Comparison of ENCODE assay signal across 8 cellular contexts in the genomic region with DNA sequence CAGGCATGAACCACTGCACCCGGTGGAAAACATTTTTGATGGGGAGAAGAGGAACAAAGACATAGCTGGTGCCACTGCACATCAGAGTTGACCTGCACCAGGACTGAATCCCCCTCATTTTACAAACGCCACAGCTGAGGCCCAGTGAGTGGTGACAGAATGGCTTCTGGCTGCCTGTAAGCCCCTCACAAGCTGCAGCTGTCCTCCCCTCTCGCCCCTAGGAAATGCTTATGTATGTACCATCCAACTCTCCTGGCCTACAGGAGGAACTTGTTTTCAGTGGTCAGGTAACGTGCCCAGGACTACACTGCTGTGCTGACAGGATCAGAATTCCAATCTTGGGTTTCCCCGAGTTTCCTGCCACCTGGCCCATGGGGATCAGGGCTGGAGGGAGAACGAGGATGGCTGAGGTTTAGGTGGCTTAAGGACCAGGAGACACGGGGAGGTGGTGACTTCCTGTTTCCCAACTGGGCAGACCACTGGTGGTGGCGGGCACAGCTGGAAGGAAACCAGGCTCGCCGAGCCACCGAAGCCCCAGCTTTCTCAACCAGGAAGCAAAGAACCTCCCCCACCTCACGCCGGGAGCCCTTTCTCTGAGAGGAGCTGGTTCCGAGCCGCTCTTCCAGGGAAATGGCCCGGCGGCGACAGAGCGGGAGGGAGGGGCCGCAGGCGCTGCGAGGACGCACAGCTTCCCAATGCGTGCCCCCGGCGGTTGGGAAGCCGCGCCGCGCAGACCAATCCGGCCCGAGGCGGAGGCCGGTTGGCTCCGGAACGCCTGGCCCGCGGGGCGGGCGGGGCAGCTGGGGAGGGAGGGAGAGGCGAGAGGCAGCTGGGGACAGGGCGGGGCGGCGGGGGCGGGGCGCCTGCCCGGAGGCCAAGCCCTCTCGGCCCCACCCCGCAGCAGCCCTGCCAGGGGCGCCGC. TPM values are rescaled to one million over a fixed set of nuclear protein-coding genes. Genes with fewer than 3 reads are reported as not detected.
DNase-seq lines count a peak whose midpoint lies in the region; FAIRE-seq and TF ChIP-seq lines count a peak whose summit lies in the region.

No MANE protein-coding gene starts in this region.

- H3K27me3 ChIP-seq in left ventricle myocardium inferior (ENCODE audit: low read depth), result no peaks in the 10 kb centered on the region

- no peaks in the 10 kb centered on the region for H3K9me3 ChIP-seq in left ventricle myocardium inferior (replicated peaks)

- peaks cover 15% of the 10 kb centered on the region for H3K4me1 ChIP-seq in left ventricle myocardium inferior

- FAIRE-seq in urothelium cell line (lab: Jason Lieb, UNC), result no peak

- TF ChIP-seq CTCF in left ventricle myocardium inferior (IDR thresholded peaks at IDR 0.05; ENCODE audit: borderline replicate concordance), result no peak

- peaks cover 3% of the 10 kb centered on the region for H3K36me3 ChIP-seq in left ventricle myocardium inferior

- intact Hi-C loops in left ventricle myocardium inferior (cut with micrococcal nuclease), result no loop called here
- intact Hi-C loops in posterior vena cava (cut with DNase I), result no loop called here

- H3K4me3 ChIP-seq in left ventricle myocardium inferior, result peak overlapping the region; percentile 82

- DNase-seq in GM04503 (ENCODE audit: low read depth) (peak; percentile 64), HCEC 1CT (peak; percentile 87), MV-4-11 (lab: John Stamatoyannopoulos, UW) (peak; percentile 91), SK-N-DZ (ENCODE audit: low spot score) (peak; percentile 91), amniotic stem cell (lab: John Stamatoyannopoulos, UW) (peak; percentile 74), left ventricle myocardium inferior (peak; percentile 94), posterior vena cava (ENCODE audit: low spot score) (peak; percentile 98), urothelium cell line (ENCODE audit: low spot score) (peak; percentile 99)

- H3K27ac ChIP-seq in left ventricle myocardium inferior (replicated peaks), result peak overlapping the region; percentile 93

RNA-seq across cellular contexts. Expression of a gene that starts 1.0 kb away (rescaled TPM):
- 34.8 and 35.5 TPM in 2 replicates for polyA plus RNA-seq in SK-N-DZ (2014; cell fraction: cytosol; rRNA removed)
- 64.6 and 71.5 TPM in 2 replicates for polyA plus RNA-seq in SK-N-DZ (2014; cell fraction: nucleus; rRNA removed)
- 13.5 TPM for total RNA-seq in left ventricle myocardium inferior
- 10 to 100 TPM; 15.0 to 16.9 TPM for total RNA-seq in posterior vena cava

RNA-seq across cellular contexts. Expression of a gene that starts 12.6 kb away (rescaled TPM):
- 25.7 and 35.1 TPM in 2 replicates for polyA plus RNA-seq in SK-N-DZ (2014; cell fraction: cytosol; rRNA removed)
- 57.7 and 67.7 TPM in 2 replicates for polyA plus RNA-seq in SK-N-DZ (2014; cell fraction: nucleus; rRNA removed)
- 5.1 TPM for total RNA-seq in left ventricle myocardium inferior
- 1 to 10 TPM; 7.9 to 9.1 TPM for total RNA-seq in posterior vena cava

Comparison
In these comparisons a context has a peak if more than half of its experiments do, and no peak if none do; other contexts are left out.
1. Peak in every context shown above with its lines: DNase-seq, H3K4me3 ChIP-seq and H3K27ac ChIP-seq.